In the genomic region with DNA sequence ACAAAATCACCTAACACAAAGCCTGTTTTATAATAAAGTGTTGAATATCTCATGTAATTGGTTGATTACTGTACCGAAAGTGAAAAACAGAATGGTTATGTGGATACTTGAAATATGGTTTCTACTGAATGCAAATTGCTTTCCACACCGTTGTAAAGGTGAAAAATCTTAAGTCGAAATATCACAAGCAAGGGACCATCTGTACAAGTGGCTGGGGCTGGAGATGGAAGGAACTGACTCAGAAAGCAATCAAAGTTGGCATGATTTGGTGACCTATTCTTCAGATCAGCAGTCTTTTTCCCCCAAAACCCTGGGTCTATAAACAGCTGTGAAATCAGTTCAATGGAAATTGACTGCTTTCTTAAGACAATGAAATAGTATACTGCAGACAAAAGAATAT, we compare ENCODE assay signal across 1 cellular context.
TF ChIP-seq lines count a peak whose summit lies in the region.

No MANE protein-coding gene starts in this region.

TF ChIP-seq in GM12878, 131 proteins besides CTCF, POLR2A, EP300 and RAD21:
- no peak for TF ChIP-seq JUNB (IDR thresholded peaks at IDR 0.05)
- TF ChIP-seq ZNF24 (IDR thresholded peaks at IDR 0.05) = no peak
- no peak for TF ChIP-seq NR2F1 (conservative IDR thresholded peaks at IDR 0.05)
- TF ChIP-seq BHLHE40 (IDR thresholded peaks at IDR 0.05; ENCODE audit: borderline replicate concordance in 1 of 2, low read depth in 2 of 2, low read length in 1 of 2) = no peak
